Comparison of ENCODE assay signal across 1 cellular context in genomic region chr15:70558406-70559222, GRCh38.
TF ChIP-seq lines count a peak whose summit lies in the region.

No MANE protein-coding gene starts in this region.

TF ChIP-seq in SK-N-SH treated with all-trans-retinoic acid at 6 μM for 48 hours, 23 proteins besides CTCF, POLR2A, EP300 and RAD21 (continued from another document):
- TF ChIP-seq POU6F1 (CRISPR knock-in tag; IDR thresholded peaks at IDR 0.05; ENCODE audit: borderline replicate concordance, low read depth) (no peak), CSDC2 (CRISPR knock-in tag; IDR thresholded peaks at IDR 0.05) (no peak), PATZ1 (CRISPR knock-in tag; IDR thresholded peaks at IDR 0.05; ENCODE audit: borderline replicate concordance) (no peak), RARB (CRISPR knock-in tag; IDR thresholded peaks at IDR 0.05) (no peak), ZNF8 (CRISPR knock-in tag; IDR thresholded peaks at IDR 0.05) (no peak), PPARA (CRISPR knock-in tag; IDR thresholded peaks at IDR 0.05; ENCODE audit: borderline replicate concordance) (no peak), ZFP3 (CRISPR knock-in tag; IDR thresholded peaks at IDR 0.05) (no peak), ARNTL (CRISPR knock-in tag; IDR thresholded peaks at IDR 0.05; ENCODE audit: borderline replicate concordance, low read depth) (no peak), TCF4 (CRISPR knock-in tag; IDR thresholded peaks at IDR 0.05; ENCODE audit: borderline replicate concordance) (no peak), TOX (CRISPR knock-in tag; IDR thresholded peaks at IDR 0.05; ENCODE audit: borderline replicate concordance) (no peak), ZFP30 (CRISPR knock-in tag; IDR thresholded peaks at IDR 0.05) (no peak), OSR1 (CRISPR knock-in tag; IDR thresholded peaks at IDR 0.05) (no peak), CSRNP3 (CRISPR knock-in tag; IDR thresholded peaks at IDR 0.05) (no peak), SNAI2 (CRISPR knock-in tag; IDR thresholded peaks at IDR 0.05) (no peak), ISL1 (CRISPR knock-in tag; IDR thresholded peaks at IDR 0.05) (no peak), BACH2 (CRISPR knock-in tag; IDR thresholded peaks at IDR 0.05; ENCODE audit: borderline replicate concordance) (no peak), ZNF565 (CRISPR knock-in tag; conservative IDR thresholded peaks at IDR 0.05; ENCODE audit: low read depth) (no peak)
